Comparison of ENCODE assay signal across 8 cellular contexts in genomic region chr1:111738436-111739221, GRCh38.
DNase-seq lines count a peak whose midpoint lies in the region; ATAC-seq and TF ChIP-seq lines count a peak whose summit lies in the region.

No MANE protein-coding gene starts in this region.

- H4K20me1 ChIP-seq in BLaER1 treated with 17β-estradiol and CSF1 and Interleukin-3, amounts not matched to agents 10 nM and 100 nM = peaks cover 0 to 6% (median 0%) of the 10 kb centered on the region in 11 experiments; a peak in 1 of 22 replicates

- no peaks in the 10 kb centered on the region for H3K36me3 ChIP-seq in BLaER1 treated with 17β-estradiol and CSF1 and Interleukin-3, amounts not matched to agents 10 nM and 100 nM
- H3K36me3 ChIP-seq in subcutaneous abdominal adipose tissue (ENCODE audit: control insufficient read depth in 5 of 5, insufficient read depth in 5 of 5, low read length in 5 of 5) = peaks cover 0 to 7% (median 0%) of the 10 kb centered on the region in 5 donors

- H3K27me3 ChIP-seq in BLaER1 treated with 17β-estradiol and CSF1 and Interleukin-3, amounts not matched to agents 10 nM and 100 nM = peaks cover 32 to 62% (median 43%) of the 10 kb centered on the region in 11 experiments
- H3K27me3 ChIP-seq in subcutaneous abdominal adipose tissue (ENCODE audit: control insufficient read depth in 5 of 5, insufficient read depth in 4 of 5, low read length in 5 of 5) = peaks cover 0 to 3% (median 0%) of the 10 kb centered on the region in 5 donors

- peak; percentile 21 for ATAC-seq in GM18873 (IDR thresholded peaks at IDR 0.05; ENCODE audit: low FRiP score, unreplicated experiment)
- peak; percentile 40 for ATAC-seq in HG03066 (IDR thresholded peaks at IDR 0.05; ENCODE audit: low read depth, unreplicated experiment)

- DNase-seq in NCI-H345 (lab: John Stamatoyannopoulos, UW) (peak; percentile 87), epithelial cell of esophagus (ENCODE audit: low read depth) (peak; percentile 93), midbrain (lab: John Stamatoyannopoulos, UW) (peak; percentile 78)
- DNase-seq in activated CD4-positive, alpha-beta T cell treated with anti-CD3 and anti-CD28 coated beads, Interleukin-2, amount 50 U/mL, for 48 hours = peak; percentile 52 to 60

- TF ChIP-seq CTCF in epithelial cell of esophagus (IDR thresholded peaks at IDR 0.05; ENCODE audit: insufficient read depth, low read depth, low read length, missing control alignments) = no peak

- H3K4me3 ChIP-seq in BLaER1 treated with 17β-estradiol and CSF1 and Interleukin-3, amounts not matched to agents 10 nM and 100 nM = peak overlapping the region; percentile 57 to 73 (median 64)
- peak overlapping the region; percentile 66 for H3K4me3 ChIP-seq in epithelial cell of esophagus (ENCODE audit: low read length)
- peak overlapping the region; percentile 71 to 88 (median 79) for H3K4me3 ChIP-seq in subcutaneous abdominal adipose tissue (ENCODE audit: low read depth in 1 of 5, low read length in 5 of 5)

- no peaks in the 10 kb centered on the region for H3K9me3 ChIP-seq in BLaER1 treated with 17β-estradiol and CSF1 and Interleukin-3, amounts not matched to agents 10 nM and 100 nM (replicated peaks in 1 of 11)
- no peaks in the 10 kb centered on the region for H3K9me3 ChIP-seq in subcutaneous abdominal adipose tissue (ENCODE audit: control insufficient read depth in 5 of 5, low read length in 5 of 5)

- H3K4me2 ChIP-seq in BLaER1 treated with 17β-estradiol and CSF1 and Interleukin-3, amounts not matched to agents 10 nM and 100 nM = peak overlapping the region; percentile 91 to 99 (median 95)

- H3K4me1 ChIP-seq in BLaER1 treated with 17β-estradiol and CSF1 and Interleukin-3, amounts not matched to agents 10 nM and 100 nM = peaks cover 57 to 82% (median 68%) of the 10 kb centered on the region in 10 experiments
- H3K4me1 ChIP-seq in subcutaneous abdominal adipose tissue (ENCODE audit: control insufficient read depth in 5 of 5, insufficient read depth in 5 of 5, low read length in 5 of 5) = peaks cover 27 to 68% (median 65%) of the 10 kb centered on the region in 5 donors

- peak overlapping the region; percentile 58 to 84 (median 74); a peak in 21 of 22 replicates for H3K27ac ChIP-seq in BLaER1 treated with 17β-estradiol and CSF1 and Interleukin-3, amounts not matched to agents 10 nM and 100 nM
- H3K27ac ChIP-seq in subcutaneous abdominal adipose tissue (ENCODE audit: low read depth, low read length) = peak overlapping the region; percentile 94

- peak overlapping the region; percentile 70 to 86 (median 78) for H3K9ac ChIP-seq in BLaER1 treated with 17β-estradiol and CSF1 and Interleukin-3, amounts not matched to agents 10 nM and 100 nM
- peak overlapping the region in 4 of 5 donors; percentile 52 to 78 (median 72) for H3K9ac ChIP-seq in subcutaneous abdominal adipose tissue (ENCODE audit: low read length in 5 of 5)

Comparison
In these comparisons a context has a peak if more than half of its experiments do, and no peak if none do; other contexts are left out.
1. Peak in every context shown above with its lines: DNase-seq, ATAC-seq, H3K4me3 ChIP-seq and H3K27ac ChIP-seq.